ENCODE assay signal across 20 cellular contexts in the genomic region with DNA sequence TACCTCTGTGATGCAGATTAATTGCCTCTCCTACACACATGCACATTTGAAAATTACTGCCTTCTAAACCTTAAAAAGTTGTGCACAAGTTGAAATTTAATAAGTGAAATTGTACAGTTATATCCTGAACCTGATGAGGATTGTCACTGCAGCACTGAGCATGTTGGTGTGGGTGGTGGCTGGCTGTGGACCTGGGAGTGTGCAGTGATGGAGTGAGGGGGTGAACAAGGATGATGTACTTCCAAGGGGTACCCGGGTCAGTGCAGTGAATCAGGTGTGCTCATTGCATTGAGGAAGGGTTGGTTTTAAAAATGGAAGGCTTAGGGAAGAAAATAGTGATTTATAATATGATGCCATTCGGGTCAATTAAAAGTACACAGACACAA. TPM values are rescaled to one million over a fixed set of nuclear protein-coding genes. Genes with fewer than 3 reads are reported as not detected.
DNase-seq lines count a peak whose midpoint lies in the region; ATAC-seq and TF ChIP-seq lines count a peak whose summit lies in the region.
"Had no signal": no experiment of that assay in that cellular context is flagged by ENCODE, and none has a peak within 500 bp of the region (broad histone marks: within the 10 kb centered on the region; RNA-seq: fewer than 3 reads in every experiment).

No MANE protein-coding gene starts in this region.

- peaks cover 12% of the 10 kb centered on the region for H3K4me1 Mint-ChIP-seq in activated CD4-positive, alpha-beta T cell treated with anti-CD3 and anti-CD28 coated beads, Interleukin-2, amount 10 ng/mL, durations not matched to agents 7 days and 5 days
- H3K4me1 Mint-ChIP-seq in CD4-positive, alpha-beta T cell (ENCODE audit: low read depth), result peaks cover 37% of the 10 kb centered on the region
- peaks cover 60 to 62% of the 10 kb centered on the region in 2 donors for H3K4me1 Mint-ChIP-seq in natural killer cell

- peaks cover 39% of the 10 kb centered on the region for H3K36me3 Mint-ChIP-seq in activated CD4-positive, alpha-beta T cell treated with anti-CD3 and anti-CD28 coated beads, Interleukin-2, amount 10 ng/mL, durations not matched to agents 7 days and 5 days (ENCODE audit: low read depth)
- H3K36me3 Mint-ChIP-seq in CD4-positive, alpha-beta T cell (ENCODE audit: low read depth), result peaks cover 78% of the 10 kb centered on the region
- H3K36me3 Mint-ChIP-seq in natural killer cell, result peaks cover 10% of the 10 kb centered on the region

- H3K27me3 ChIP-seq in CD4-positive, alpha-beta T cell (ENCODE audit: control insufficient read depth, insufficient read depth, low read length), result no peaks in the 10 kb centered on the region
- H3K27me3 ChIP-seq: Peyer's patch had no signal

- no peaks in the 10 kb centered on the region for H3K9me3 ChIP-seq in CD4-positive, alpha-beta T cell (ENCODE audit: control insufficient read depth, low read length)
- H3K9me3 ChIP-seq: HAP-1, Peyer's patch had no signal

- no peaks in the 10 kb centered on the region for H3K27me3 Mint-ChIP-seq in activated CD4-positive, alpha-beta T cell treated with anti-CD3 and anti-CD28 coated beads, Interleukin-2, amount 10 ng/mL, durations not matched to agents 7 days and 5 days
- no peaks in the 10 kb centered on the region for H3K27me3 Mint-ChIP-seq in CD4-positive, alpha-beta T cell
- no peaks in the 10 kb centered on the region for H3K27me3 Mint-ChIP-seq in natural killer cell (ENCODE audit: low read depth in 2 of 2)

- no peaks in the 10 kb centered on the region for H3K9me3 Mint-ChIP-seq in activated CD4-positive, alpha-beta T cell treated with anti-CD3 and anti-CD28 coated beads, Interleukin-2, amount 10 ng/mL, durations not matched to agents 7 days and 5 days
- H3K9me3 Mint-ChIP-seq in CD4-positive, alpha-beta T cell, result no peaks in the 10 kb centered on the region
- no peaks in the 10 kb centered on the region for H3K9me3 Mint-ChIP-seq in natural killer cell
- H3K9me3 Mint-ChIP-seq: CD14-positive monocyte had no signal

- DNase-seq in activated CD4-positive, alpha-beta T cell treated with anti-CD3 and anti-CD28 coated beads, Interleukin-2, amount 10 ng/mL, durations not matched to agents 7 days and 5 days, result no peak
- DNase-seq in activated CD4-positive, alpha-beta T cell treated with anti-CD3 and anti-CD28 coated beads, Interleukin-2, amount 50 U/mL, for 4 hours, result no peak
- no peak for DNase-seq in CD4-positive, alpha-beta T cell
- DNase-seq in natural killer cell (no peak), foreskin melanocyte (no peak)
- DNase-seq: 8988T; GF-D8; KBM-7; MV-4-11; NCI-H1694 treated with DMSO at 0.1 percent for 48 hours; NCI-H2107; NCI-H510A; NCI-H748 treated with DMSO at 0.1 percent for 48 hours; NK-92 treated with Interleukin-12 subunit alpha and Interleukin-12 subunit beta, amount 100 ng/mL, for 24 hours; Peyer's patch had no signal

- peak overlapping the region; percentile 10 for H3K27ac Mint-ChIP-seq in activated CD4-positive, alpha-beta T cell treated with anti-CD3 and anti-CD28 coated beads, Interleukin-2, amount 10 ng/mL, durations not matched to agents 7 days and 5 days
- H3K27ac Mint-ChIP-seq in CD4-positive, alpha-beta T cell, result peak overlapping the region; percentile 43
- H3K27ac Mint-ChIP-seq in natural killer cell, result peak overlapping the region; percentile 71 to 90

- CTCF ChIA-PET in activated CD4-positive, alpha-beta T cell treated with anti-CD3 and anti-CD28 coated beads, Interleukin-2, amount 10 ng/mL, durations not matched to agents 7 days and 5 days (lab: Charles Lee), result no interaction called here
- CTCF ChIA-PET in CD4-positive, alpha-beta T cell (lab: Charles Lee), result no interaction called here

- no peak overlapping the region for H3K4me3 Mint-ChIP-seq in activated CD4-positive, alpha-beta T cell treated with anti-CD3 and anti-CD28 coated beads, Interleukin-2, amount 10 ng/mL, durations not matched to agents 7 days and 5 days
- no peak overlapping the region for H3K4me3 Mint-ChIP-seq in CD4-positive, alpha-beta T cell
- H3K4me3 Mint-ChIP-seq in natural killer cell, result peak overlapping the region; percentile 73
- H3K4me3 Mint-ChIP-seq: CD14-positive monocyte had no signal

- intact Hi-C loops in CD4-positive, alpha-beta T cell (cut with DNase I, micrococcal nuclease), result no loop called here
- intact Hi-C loops in natural killer cell (cut with micrococcal nuclease), result loop anchor here (2.0 to 5.0 kb wide), 2 partner anchors 54 to 58 kb away; no protein-coding TSS in a partner anchor

- no peak for TF ChIP-seq CTCF in CD4-positive, alpha-beta T cell (IDR thresholded peaks at IDR 0.05)
- TF ChIP-seq CTCF in VCaP (conservative IDR thresholded peaks at IDR 0.05), result no peak
- no peak for TF ChIP-seq CTCF in natural killer cell (IDR thresholded peaks at IDR 0.05)

- no peak overlapping the region for H3K27ac ChIP-seq in CD4-positive, alpha-beta T cell (ENCODE audit: low read depth, low read length)
- H3K27ac ChIP-seq in VCaP, result peak overlapping the region; percentile 85; the same call in 1 of the 2 replicates
- H3K27ac ChIP-seq: Peyer's patch had no signal

- no peak for ATAC-seq in CD4-positive, alpha-beta T cell (ENCODE audit: poor library complexity)
- ATAC-seq in natural killer cell, result no peak
- no peak for ATAC-seq in HG02678 (IDR thresholded peaks at IDR 0.05; ENCODE audit: unreplicated experiment)
- no peak for ATAC-seq in HG03457 (IDR thresholded peaks at IDR 0.05; ENCODE audit: unreplicated experiment)

- POLR2A ChIA-PET in activated CD4-positive, alpha-beta T cell treated with anti-CD3 and anti-CD28 coated beads, Interleukin-2, amount 10 ng/mL, durations not matched to agents 7 days and 5 days (lab: Charles Lee), result no interaction called here
- POLR2A ChIA-PET in CD4-positive, alpha-beta T cell (lab: Charles Lee), result no interaction called here

RNA-seq across cellular contexts. Expression of a gene that starts 24.1 kb away (rescaled TPM):
- 10 to 100 TPM; 57.6 to 62.1 TPM for total RNA-seq in activated CD4-positive, alpha-beta T cell treated with anti-CD3 and anti-CD28 coated beads, Interleukin-2, amount 10 ng/mL, durations not matched to agents 7 days and 5 days
- total RNA-seq in CD4-positive, alpha-beta T cell, result 10 to 100 TPM; 61.2 to 66.1 TPM
- total RNA-seq in natural killer cell, result 100 to 1,000 TPM; 166 to 308 (median 170) TPM

Comparison
In these comparisons a context has a peak if more than half of its experiments do, and no peak if none do; other contexts are left out.
1. H3K27ac Mint-ChIP-seq: peak in every context shown above with its lines; median percentile 80 in natural killer cell; 43 in CD4-positive, alpha-beta T cell; 10 in activated CD4-positive, alpha-beta T cell treated with anti-CD3 and anti-CD28 coated beads, Interleukin-2, amount 10 ng/mL, durations not matched to agents 7 days and 5 days.